Comparison of ENCODE assay signal across 26 cellular contexts in genomic region chr6:101541873-101542272, GRCh38.
"Had no signal": no experiment of that assay in that cellular context is flagged by ENCODE, and none has a peak within 500 bp of the region (broad histone marks: within the 10 kb centered on the region; RNA-seq: fewer than 3 reads in every experiment).

No MANE protein-coding gene starts in this region.

- H3K4me1 ChIP-seq: stomach, suprapubic skin, testis, thyroid gland, tibial artery, tibial nerve, transverse colon, upper lobe of left lung, upper lobe of right lung, uterus, vagina had no signal

- H3K27ac ChIP-seq: stomach, suprapubic skin, testis, thoracic aorta, thyroid gland, tibial artery, tibial nerve, transverse colon, upper lobe of left lung, upper lobe of right lung, uterus, vagina had no signal

- H3K27me3 ChIP-seq: stomach, suprapubic skin, testis, thyroid gland, tibial artery, tibial nerve, transverse colon, upper lobe of left lung, upper lobe of right lung, uterus, vagina had no signal

- H3K4me3 ChIP-seq: stomach, suprapubic skin, testis, thoracic aorta, thyroid gland, tibial artery, tibial nerve, transverse colon, upper lobe of left lung, upper lobe of right lung, uterus, vagina had no signal

- H3K36me3 ChIP-seq: stomach, suprapubic skin, thoracic aorta, thyroid gland, tibial artery, tibial nerve, transverse colon, upper lobe of left lung, upper lobe of right lung, uterus, vagina had no signal

- ATAC-seq: stimulated activated effector memory CD8-positive, alpha-beta T cell treated with anti-CD3 and anti-CD28 coated beads, Interleukin-12 subunit alpha, Interleukin-12 subunit beta, amount 100 ng/mL, for 72 hours; stimulated activated memory B cell treated with anti-CD40 and anti-IgM and Interleukin-4, amounts not matched to agents 10 μg/mL and 1 μg/mL and 100 μg/mL, for 72 hours; stimulated activated naive B cell treated with anti-CD40 and anti-IgM and Interleukin-4, amounts not matched to agents 10 μg/mL and 1 μg/mL and 100 μg/mL, for 72 hours; stimulated activated naive CD8-positive, alpha-beta T cell treated with anti-CD3 and anti-CD28 coated beads, Interleukin-15, amount 100 ng/mL, for 72 hours; stimulated activated naive CD8-positive, alpha-beta T cell treated with anti-CD3 and anti-CD28 coated beads, Interleukin-15, Interleukin-2, amounts not matched to agents 100 U/mL and 50 U/mL, for 24 hours; upper lobe of right lung had no signal

- DNase-seq: stimulated activated CD4-positive, alpha-beta T cell treated with anti-CD3 and anti-CD28 coated beads, Interleukin-2, amount 100 ng/mL, for 48 hours; stimulated activated CD4-positive, alpha-beta T cell treated with anti-CD3 and anti-CD28 coated beads, Interleukin-4, amount 100 ng/mL, for 1 hour; stimulated activated CD4-positive, alpha-beta T cell treated with anti-CD3 and anti-CD28 coated beads, Interleukin-4, amount 100 ng/mL, for 24 hours; stimulated activated CD4-positive, alpha-beta T cell treated with anti-CD3 and anti-CD28 coated beads, Interleukin-4, amount 100 ng/mL, for 4 hours; stimulated activated CD8-positive, alpha-beta memory T cell treated with anti-CD3 and anti-CD28 coated beads, Interleukin-4, amount 100 ng/mL, for 48 hours; stimulated activated naive B cell treated with anti-CD40 and anti-IgM and Interleukin-4, amounts not matched to agents 10 μg/mL and 1 μg/mL and 100 μg/mL, for 72 hours; stimulated activated naive CD4-positive, alpha-beta T cell; stimulated activated naive CD4-positive, alpha-beta T cell treated with Interleukin-2 at 50 U/mL for 16 hours; stimulated activated naive CD8-positive, alpha-beta T cell treated with anti-CD3 and anti-CD28 coated beads, Interleukin-15, amount 100 ng/mL, for 72 hours; stimulated activated naive CD8-positive, alpha-beta T cell treated with anti-CD3 and anti-CD28 coated beads, Interleukin-15, Interleukin-2, amounts not matched to agents 100 U/mL and 50 U/mL, for 24 hours; stomach; substantia nigra; testis; thyroid gland; tibial artery; transverse colon; trophoblast cell; upper lobe of left lung; upper lobe of right lung; uterus had no signal

- H3K9me3 ChIP-seq: stomach, suprapubic skin, testis, thoracic aorta, thyroid gland, tibial artery, tibial nerve, transverse colon, upper lobe of left lung, upper lobe of right lung, uterus, vagina had no signal
